In the genomic region with DNA sequence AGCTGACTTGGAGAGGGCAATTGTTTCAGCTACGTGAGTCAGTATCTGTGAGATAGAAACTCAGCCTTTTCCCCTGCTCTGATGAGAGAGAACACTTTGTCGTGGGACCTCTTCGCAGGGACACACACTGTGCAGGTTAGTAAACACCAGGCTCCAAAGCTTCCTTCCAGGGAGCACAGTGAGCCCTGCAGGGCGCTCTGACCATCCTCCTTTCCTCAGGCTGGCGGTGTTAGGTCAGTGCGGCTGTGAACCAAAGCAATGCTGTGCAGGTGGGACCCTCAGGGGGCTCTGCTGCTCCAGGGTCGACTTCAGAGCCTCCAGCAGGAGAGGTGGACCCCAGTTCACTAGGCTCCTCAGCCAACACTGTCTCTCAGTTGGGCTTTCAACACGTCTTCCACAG, we compare ENCODE assay signal across 15 cellular contexts.
DNase-seq lines count a peak whose midpoint lies in the region; ATAC-seq and TF ChIP-seq lines count a peak whose summit lies in the region.
"Had no signal": no experiment of that assay in that cellular context is flagged by ENCODE, and none has a peak within 500 bp of the region (broad histone marks: within the 10 kb centered on the region; RNA-seq: fewer than 3 reads in every experiment).

No MANE protein-coding gene starts in this region.

- peak overlapping the region; percentile 98 for H2BK20ac ChIP-seq in H9 (ENCODE audit: low read depth, low read length, poor library complexity, severe bottlenecking)

- H3T11ph ChIP-seq in H9 (ENCODE audit: low read length), result no peak overlapping the region

- H3K4me3 Mint-ChIP-seq in H9 (no peak overlapping the region), WTC11 (no peak overlapping the region), progenitor cell of endocrine pancreas (ENCODE audit: low read depth) (no peak overlapping the region), nephron progenitor cell (no peak overlapping the region)
- H3K4me3 Mint-ChIP-seq: CD4-positive, CD25-positive, alpha-beta regulatory T cell had no signal

- no peaks in the 10 kb centered on the region for H3K79me1 ChIP-seq in H9 (ENCODE audit: insufficient read depth, low read depth, low read length, poor library complexity, severe bottlenecking)
- no peaks in the 10 kb centered on the region for H3K79me1 ChIP-seq in mesendoderm (ENCODE audit: low read length)

- H3K9ac ChIP-seq in H9 (ENCODE audit: extremely low read depth, insufficient read length, low read length), result no peak overlapping the region
- no peak overlapping the region for H3K9ac ChIP-seq in mesendoderm (ENCODE audit: low read length)
- H3K9ac ChIP-seq: BLaER1 treated with 17β-estradiol and CSF1 and Interleukin-3, amounts not matched to agents 10 nM and 100 nM had no signal

- H3K14ac ChIP-seq in H9 (ENCODE audit: insufficient read depth, low read length), result peak overlapping the region; percentile 76

- POLR2A ChIA-PET in WTC11 (lab: Charles Lee), result interaction anchor here (0.5 kb wide), 1 partner anchor 11 kb away, joined by 4 read pairs; no protein-coding TSS in a partner anchor

- no peaks in the 10 kb centered on the region for H3K23me2 ChIP-seq in H9 (ENCODE audit: insufficient read length, low read depth, low read length, poor library complexity, severe bottlenecking)

- H2BK15ac ChIP-seq in H9 (ENCODE audit: low read depth, low read length) (no peak overlapping the region), mesendoderm (replicated peaks; ENCODE audit: low read depth) (no peak overlapping the region)

- H2AK5ac ChIP-seq in H9 (ENCODE audit: insufficient read length, low read length) (no peak overlapping the region), mesendoderm (ENCODE audit: low read length) (no peak overlapping the region)

- ATAC-seq in WTC11 (peak; percentile 71), HG02623 (IDR thresholded peaks at IDR 0.05; ENCODE audit: unreplicated experiment) (no peak), GM19467 (IDR thresholded peaks at IDR 0.05; ENCODE audit: unreplicated experiment) (no peak)
- ATAC-seq: GM12878 had no signal

- H2BK12ac ChIP-seq in H9 (ENCODE audit: insufficient read length, low read depth, low read length), result no peak overlapping the region

- CTCF ChIA-PET in WTC11 (lab: Charles Lee), result interaction anchor here (0.6 kb wide), 1 partner anchor 121 kb away, joined by 3 read pairs; no protein-coding TSS in a partner anchor

- H3K4ac ChIP-seq in H9 (ENCODE audit: low read depth, low read length) (no peak overlapping the region), mesendoderm (ENCODE audit: low read depth, low read length) (no peak overlapping the region)

- no CpG with 5 or more reads among the region's 8 CpGs for WGBS in H9 (ENCODE audit: extremely low coverage, insufficient read length, low lambda C conversion rate)
- WGBS in mesendoderm (ENCODE audit: extremely low coverage, insufficient coverage, low lambda C conversion rate), result no CpG with 5 or more reads among the region's 8 CpGs

- no peaks in the 10 kb centered on the region for H4K20me1 ChIP-seq in H9 (ENCODE audit: control insufficient read depth, insufficient read depth, insufficient read length)

- H3K4me3 ChIP-seq in mesendoderm (ENCODE audit: low read length), result no peak overlapping the region
- H3K4me3 ChIP-seq: BLaER1 treated with 17β-estradiol and CSF1 and Interleukin-3, amounts not matched to agents 10 nM and 100 nM; GM12878 had no signal

- peaks cover 54 to 59% of the 10 kb centered on the region in 2 experiments for H3K4me1 Mint-ChIP-seq in H9
- H3K4me1 Mint-ChIP-seq in WTC11, result peaks cover 56% of the 10 kb centered on the region
- H3K4me1 Mint-ChIP-seq in progenitor cell of endocrine pancreas (ENCODE audit: low read depth), result peaks cover 43% of the 10 kb centered on the region
- peaks cover 42% of the 10 kb centered on the region for H3K4me1 Mint-ChIP-seq in nephron progenitor cell

- H3K27me3 ChIP-seq in H9 (ENCODE audit: insufficient read depth, low read length), result no peaks in the 10 kb centered on the region
- no peaks in the 10 kb centered on the region for H3K27me3 ChIP-seq in mesendoderm (ENCODE audit: insufficient read depth, low read length, poor library complexity)
- H3K27me3 ChIP-seq: BLaER1 treated with 17β-estradiol and CSF1 and Interleukin-3, amounts not matched to agents 10 nM and 100 nM had no signal

- H3K56ac ChIP-seq in H9 (ENCODE audit: insufficient read length, low read depth, low read length), result no peak overlapping the region
- H3K56ac ChIP-seq in mesendoderm (ENCODE audit: low read length), result no peak overlapping the region

- no peak overlapping the region for H3K23ac ChIP-seq in H9 (ENCODE audit: insufficient read length, low read depth, low read length)
- H3K23ac ChIP-seq in mesendoderm (ENCODE audit: low read length), result no peak overlapping the region

- DNase-seq in H9 (no peak), WTC11 (ENCODE audit: low spot score) (no peak), mesendoderm (no peak), progenitor cell of endocrine pancreas (ENCODE audit: low spot score, unreplicated experiment) (no peak), nephron progenitor cell (no peak)
- DNase-seq: ACHN; Calu3; CD4-positive, CD25-positive, alpha-beta regulatory T cell; DMS 273 treated with DMSO at 0.1 percent for 48 hours; GOT3; HCEC 1CT had no signal

- H4K5ac ChIP-seq in H9 (ENCODE audit: insufficient read length, low read depth, low read length), result no peak overlapping the region
- no peak overlapping the region for H4K5ac ChIP-seq in mesendoderm (ENCODE audit: low read length)

- H3K27me3 Mint-ChIP-seq in H9 (ENCODE audit: low read depth) (peaks cover 2% of the 10 kb centered on the region), WTC11 (ENCODE audit: low read depth) (no peaks in the 10 kb centered on the region), progenitor cell of endocrine pancreas (no peaks in the 10 kb centered on the region), nephron progenitor cell (ENCODE audit: low read depth, poor library complexity) (peaks cover 4% of the 10 kb centered on the region)
- H3K27me3 Mint-ChIP-seq: CD4-positive, CD25-positive, alpha-beta regulatory T cell had no signal

- no peak overlapping the region for H2AFZ ChIP-seq in H9 (ENCODE audit: low read length)

- H3K4me1 ChIP-seq in H9 (ENCODE audit: insufficient read depth, low read length) (peaks cover 4% of the 10 kb centered on the region; the same call in 1 of the 2 replicates), mesendoderm (ENCODE audit: control insufficient read depth, low read depth, low read length) (peaks cover 2% of the 10 kb centered on the region)
- H3K4me1 ChIP-seq: BLaER1 treated with 17β-estradiol and CSF1 and Interleukin-3, amounts not matched to agents 10 nM and 100 nM had no signal

- H4K8ac ChIP-seq in H9 (replicated peaks; ENCODE audit: insufficient read length, low read depth, low read length), result no peak overlapping the region
- H4K8ac ChIP-seq in mesendoderm (ENCODE audit: low read depth, low read length), result no peak overlapping the region

- H3K27ac ChIP-seq in H9 (ENCODE audit: insufficient read length, low read depth, low read length) (peak overlapping the region; percentile 16), mesendoderm (ENCODE audit: low read depth, low read length) (no peak overlapping the region)
- H3K27ac ChIP-seq: BLaER1 treated with 17β-estradiol and CSF1 and Interleukin-3, amounts not matched to agents 10 nM and 100 nM had no signal

- no peaks in the 10 kb centered on the region for H3K9me3 Mint-ChIP-seq in H9
- no peaks in the 10 kb centered on the region for H3K9me3 Mint-ChIP-seq in WTC11
- peaks cover 3% of the 10 kb centered on the region for H3K9me3 Mint-ChIP-seq in progenitor cell of endocrine pancreas (ENCODE audit: low read depth)
- H3K9me3 Mint-ChIP-seq in nephron progenitor cell, result no peaks in the 10 kb centered on the region
- H3K9me3 Mint-ChIP-seq: CD4-positive, CD25-positive, alpha-beta regulatory T cell had no signal

- H3K36me3 ChIP-seq in mesendoderm (ENCODE audit: control insufficient read depth, insufficient read depth, low read length), result no peaks in the 10 kb centered on the region

- H3K9me3 ChIP-seq in H9 (ENCODE audit: control insufficient read depth, low read depth, low read length), result no peaks in the 10 kb centered on the region
- H3K9me3 ChIP-seq: BLaER1 treated with 17β-estradiol and CSF1 and Interleukin-3, amounts not matched to agents 10 nM and 100 nM had no signal

- peak overlapping the region; percentile 62 to 80 (median 65); a peak in 3 of 7 replicates for H3K27ac Mint-ChIP-seq in H9
- no peak overlapping the region for H3K27ac Mint-ChIP-seq in WTC11
- H3K27ac Mint-ChIP-seq in progenitor cell of endocrine pancreas, result peak overlapping the region; percentile 35
- no peak overlapping the region for H3K27ac Mint-ChIP-seq in nephron progenitor cell
- H3K27ac Mint-ChIP-seq: CD4-positive, CD25-positive, alpha-beta regulatory T cell had no signal

- H2BK5ac ChIP-seq in H9 (ENCODE audit: insufficient read length, low read length) (no peak overlapping the region), mesendoderm (ENCODE audit: low read length) (no peak overlapping the region)

- H3K36me3 Mint-ChIP-seq in H9 (ENCODE audit: insufficient read depth in 1 of 3, low read depth in 3 of 3) (no peaks in the 10 kb centered on the region), WTC11 (no peaks in the 10 kb centered on the region), progenitor cell of endocrine pancreas (ENCODE audit: insufficient read depth) (peaks cover 1% of the 10 kb centered on the region), nephron progenitor cell (ENCODE audit: low read depth) (no peaks in the 10 kb centered on the region)

- H2BK120ac ChIP-seq in H9 (ENCODE audit: low read depth, low read length, poor library complexity, severe bottlenecking), result peak overlapping the region; percentile 11
- H2BK120ac ChIP-seq in mesendoderm (ENCODE audit: low read depth, low read length), result no peak overlapping the region

- no peaks in the 10 kb centered on the region for H3K79me2 ChIP-seq in H9 (ENCODE audit: insufficient read depth, low read length)
- H3K79me2 ChIP-seq in mesendoderm (ENCODE audit: control insufficient read depth, insufficient read depth, low read length), result no peaks in the 10 kb centered on the region

- H3K18ac ChIP-seq in H9 (ENCODE audit: insufficient read length, low read depth, low read length), result peak overlapping the region; percentile 15
- H3K18ac ChIP-seq in mesendoderm (ENCODE audit: low read length), result peak overlapping the region; percentile 20

- TF ChIP-seq CTCF in H9 (conservative IDR thresholded peaks at IDR 0.05) (no peak), WTC11 (IDR thresholded peaks at IDR 0.05) (no peak), progenitor cell of endocrine pancreas (IDR thresholded peaks at IDR 0.05; ENCODE audit: unreplicated experiment) (no peak), nephron progenitor cell (IDR thresholded peaks at IDR 0.05) (no peak)

- no peak overlapping the region for H3K4me2 ChIP-seq in H9 (ENCODE audit: insufficient read depth, insufficient read length, low read length)
- no peak overlapping the region for H3K4me2 ChIP-seq in mesendoderm (ENCODE audit: low read length)
- H3K4me2 ChIP-seq: BLaER1 treated with 17β-estradiol and CSF1 and Interleukin-3, amounts not matched to agents 10 nM and 100 nM had no signal

- no peak overlapping the region for H4K91ac ChIP-seq in H9 (ENCODE audit: insufficient read length, low read depth, low read length)

Comparison
In these comparisons a context has a peak if more than half of its experiments do, and no peak if none do; other contexts are left out.
1. H3K27ac Mint-ChIP-seq: peak in H9 (3 of 3) and progenitor cell of endocrine pancreas (single experiment); none in WTC11 (single experiment) and nephron progenitor cell (single experiment).